ENCODE assay signal across 8 cellular contexts in genomic region chr13:33676045-33676699, GRCh38.
DNase-seq lines count a peak whose midpoint lies in the region; ATAC-seq, FAIRE-seq and TF ChIP-seq lines count a peak whose summit lies in the region.

No MANE protein-coding gene starts in this region.

- 6 to 8% methylated on average over 11 of the region's 11 CpGs for WGBS in aorta, 2 donors

- intact Hi-C loops in Right ventricle myocardium inferior (cut with DNase I): loop anchor here (2.0 to 5.0 kb wide), 4 partner anchors 34 to 134 kb away; no protein-coding TSS in a partner anchor
- intact Hi-C loops in cardiac septum (cut with DNase I): loop anchor here (1.0 to 5.0 kb wide), 2 partner anchors 46 to 65 kb away; no protein-coding TSS in a partner anchor
- intact Hi-C loops in breast epithelium (cut with DNase I; ENCODE audit: low total_unique reads): no loop called here
- intact Hi-C loops in aorta (cut with DNase I): no loop called here

- no peak for DNase-seq in Right ventricle myocardium inferior (ENCODE audit: missing footprints)
- DNase-seq in cardiac septum (ENCODE audit: low spot score): no peak
- DNase-seq in breast epithelium (ENCODE audit: low spot score in 2 of 2): no peak
- DNase-seq in medulla oblongata (ENCODE audit: extremely low spot score): peak; percentile 45
- no peak for DNase-seq in aorta
- DNase-seq in SK-N-DZ (ENCODE audit: low spot score): no peak
- no peak for DNase-seq in NCI-H510A (lab: John Stamatoyannopoulos, UW)
- DNase-seq in frontal cortex (ENCODE audit: low spot score in 2 of 2): no peak

- no peaks in the 10 kb centered on the region for H3K9me3 ChIP-seq in breast epithelium
- no peaks in the 10 kb centered on the region for H3K9me3 ChIP-seq in aorta (ENCODE audit: control insufficient read depth, low read length)

- H3K27me3 ChIP-seq in breast epithelium (no peaks in the 10 kb centered on the region), aorta (ENCODE audit: control insufficient read depth in 1 of 2, insufficient read depth in 2 of 2, low read length in 1 of 2) (no peaks in the 10 kb centered on the region)

- no peak for TF ChIP-seq POLR2A in breast epithelium (IDR thresholded peaks at IDR 0.05)

- TF ChIP-seq CTCF in breast epithelium (IDR thresholded peaks at IDR 0.05): no peak

- ATAC-seq in Right ventricle myocardium inferior (peak; percentile 65), aorta (ENCODE audit: low FRiP score) (peak; percentile 46)

- FAIRE-seq in frontal cortex (lab: Jason Lieb, UNC): no peak

- H3K36me3 ChIP-seq in breast epithelium (no peaks in the 10 kb centered on the region), aorta (ENCODE audit: control insufficient read depth in 1 of 2, insufficient read depth in 2 of 2, low read length in 1 of 2) (no peaks in the 10 kb centered on the region)

- H3K4me1 ChIP-seq in breast epithelium (no peaks in the 10 kb centered on the region), aorta (ENCODE audit: control insufficient read depth in 1 of 2, insufficient read depth in 2 of 2, low read length in 2 of 2) (no peaks in the 10 kb centered on the region)

- H3K4me3 ChIP-seq in breast epithelium: peak overlapping the region; percentile 37 to 62 (median 52)
- H3K4me3 ChIP-seq in aorta (ENCODE audit: low read length in 2 of 2): peak overlapping the region; percentile 73 to 92

- H3K27ac ChIP-seq in breast epithelium (peak overlapping the region; percentile 54 to 59), aorta (ENCODE audit: low read depth in 1 of 2, low read length in 2 of 2) (no peak overlapping the region)

Comparison
In these comparisons a context has a peak if more than half of its experiments do, and no peak if none do; other contexts are left out.
1. H3K27ac ChIP-seq: peak in breast epithelium (2 of 2); none in aorta (0 of 2).
2. intact Hi-C loops: an anchor here in Right ventricle myocardium inferior (2.0 to 5.0 kb wide) and cardiac septum (1.0 to 5.0 kb wide); none called in breast epithelium and aorta.